8 cellular contexts compared by ENCODE assay signal in the genomic region with DNA sequence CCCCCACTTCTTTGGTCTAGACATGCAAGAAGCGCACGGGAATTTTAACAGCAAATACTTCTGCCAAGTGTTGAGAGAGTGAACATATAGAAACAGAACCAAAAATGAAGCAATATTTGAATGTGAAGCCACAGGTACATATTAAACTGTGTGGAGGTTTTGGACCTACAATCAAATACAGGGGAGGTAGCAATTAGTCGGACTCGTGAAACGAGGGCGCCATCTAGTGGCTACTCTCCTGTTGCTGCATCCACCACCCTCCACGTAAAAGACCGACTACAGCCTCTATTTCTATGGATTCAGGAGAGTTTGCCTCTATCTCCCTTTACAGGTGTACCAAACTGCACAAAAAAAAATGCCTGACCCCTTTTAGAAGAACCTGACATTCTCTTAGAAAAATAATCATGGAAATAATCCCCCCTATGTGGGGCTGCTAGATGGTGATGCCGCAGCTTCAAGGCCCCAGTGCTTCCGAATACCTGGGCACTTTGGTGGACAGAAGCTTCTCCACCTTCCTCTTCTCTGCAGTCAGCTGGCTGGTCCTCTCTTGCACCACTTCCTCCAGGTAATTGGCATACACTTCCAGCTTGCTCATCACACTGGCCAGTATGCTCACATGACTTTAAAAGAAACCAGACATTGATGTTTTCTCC. TPM values are rescaled to one million over a fixed set of nuclear protein-coding genes. Genes with fewer than 3 reads are reported as not detected.
A peak's percentile ranks its signal among the peaks of the same experiment; 100 is the strongest.
DNase-seq lines count a peak whose midpoint lies in the region; FAIRE-seq and TF ChIP-seq lines count a peak whose summit lies in the region.

No MANE protein-coding gene starts in this region.

- FAIRE-seq in GM19239 (lab: Jason Lieb, UNC) = peak; percentile 69

- no peaks in the 10 kb centered on the region for H3K9me3 Mint-ChIP-seq in neural progenitor cell

- H3K4me3 Mint-ChIP-seq in neural progenitor cell = no peak overlapping the region

- BruUV-seq in OCI-LY7 (replicated peaks; lab: Mats Ljungman, UMichigan) = no TSS peak

- TF ChIP-seq POLR2A in stomach (IDR thresholded peaks at IDR 0.05) = no peak

- H2AFZ ChIP-seq in OCI-LY7 (ENCODE audit: low read length) (no peak overlapping the region), neural progenitor cell (replicated peaks) (no peak overlapping the region)

- no peaks in the 10 kb centered on the region for H3K79me2 ChIP-seq in OCI-LY7 (ENCODE audit: insufficient read depth, low read depth, low read length)
- no peaks in the 10 kb centered on the region for H3K79me2 ChIP-seq in neural progenitor cell (ENCODE audit: low read depth)

- H3K4me2 ChIP-seq in OCI-LY7 (ENCODE audit: low read length) = no peak overlapping the region
- no peak overlapping the region for H3K4me2 ChIP-seq in neural progenitor cell

- H3K4me1 ChIP-seq in OCI-LY7 (ENCODE audit: insufficient read depth, low read length, poor library complexity, severe bottlenecking) = no peaks in the 10 kb centered on the region
- H3K4me1 ChIP-seq in neural progenitor cell = no peaks in the 10 kb centered on the region
- H3K4me1 ChIP-seq in stomach = peaks cover 0 to 6% (median 0%) of the 10 kb centered on the region in 4 donors

- peaks cover 2% of the 10 kb centered on the region for H3K27me3 Mint-ChIP-seq in neural progenitor cell (ENCODE audit: insufficient read depth, low read depth)

- H3K27ac ChIP-seq in C4-2B (no peak overlapping the region), OCI-LY7 (ENCODE audit: low read depth, low read length, poor library complexity, severe bottlenecking) (no peak overlapping the region), neural progenitor cell (no peak overlapping the region), stomach (no peak overlapping the region)

- H3K4me3 ChIP-seq in OCI-LY7 (ENCODE audit: low read depth, low read length, poor library complexity, severe bottlenecking) (no peak overlapping the region), fibroblast of pulmonary artery (replicated peaks; ENCODE audit: low read depth, low read length) (no peak overlapping the region), neural progenitor cell (no peak overlapping the region), stomach (no peak overlapping the region)

- TF ChIP-seq CTCF in C4-2B (conservative IDR thresholded peaks at IDR 0.05) (peak; percentile 96), OCI-LY7 (conservative IDR thresholded peaks at IDR 0.05; ENCODE audit: low read length) (peak; percentile 97), fibroblast of pulmonary artery (IDR thresholded peaks at IDR 0.05; ENCODE audit: low read length, missing control alignments) (peak; percentile 95), neural progenitor cell (IDR thresholded peaks at IDR 0.05) (peak; percentile 95), stomach (IDR thresholded peaks at IDR 0.05) (peak in 5 of 7 experiments; percentile 43 to 90 (median 83))

- no peaks in the 10 kb centered on the region for H3K36me3 Mint-ChIP-seq in neural progenitor cell

- POLR2A ChIA-PET in OCI-LY7 (lab: Charles Lee) = no interaction called here

- no peaks in the 10 kb centered on the region for H3K27me3 ChIP-seq in neural progenitor cell
- peaks cover 0 to 7% (median 0%) of the 10 kb centered on the region in 3 donors for H3K27me3 ChIP-seq in stomach

- 24 to 29% (median 25%) methylated on average over 10 of the region's 10 CpGs for WGBS in stomach, 5 donors

- H3K9me3 ChIP-seq in OCI-LY7 (ENCODE audit: low read length) (no peaks in the 10 kb centered on the region), neural progenitor cell (ENCODE audit: low read depth) (no peaks in the 10 kb centered on the region), stomach (no peaks in the 10 kb centered on the region)

- no peak overlapping the region for H3K9ac ChIP-seq in neural progenitor cell

- DNase-seq in GM19239 (ENCODE audit: insufficient read length, low spot score) = peak; percentile 51
- peak; percentile 78 for DNase-seq in HK-2 (ENCODE audit: unreplicated experiment)
- DNase-seq in OCI-LY7 (ENCODE audit: low spot score) = peak; percentile 73
- DNase-seq in activated T-cell treated with anti-CD3 and anti-CD28 coated beads, Interleukin-2, amount 50 U/mL, for 48 hours = peak; percentile 73 to 81
- peak; percentile 83 for DNase-seq in fibroblast of pulmonary artery (ENCODE audit: low read depth)
- DNase-seq in neural progenitor cell (ENCODE audit: low spot score) = peak; percentile 89
- peak; percentile 89 for DNase-seq in stomach

- no peaks in the 10 kb centered on the region for H3F3A ChIP-seq in neural progenitor cell (ENCODE audit: low read depth)

- H4K20me1 ChIP-seq in OCI-LY7 (ENCODE audit: insufficient read depth, low read length) (no peaks in the 10 kb centered on the region), neural progenitor cell (ENCODE audit: low read depth) (no peaks in the 10 kb centered on the region)

- CTCF ChIA-PET in OCI-LY7 (lab: Charles Lee; ENCODE audit: unreplicated experiment) = no interaction called here

- TF ChIP-seq EP300 in stomach (IDR thresholded peaks at IDR 0.05) = no peak

- no peak overlapping the region for H3K27ac Mint-ChIP-seq in neural progenitor cell

- H3K36me3 ChIP-seq in OCI-LY7 (ENCODE audit: insufficient read depth, low read length) = no peaks in the 10 kb centered on the region
- H3K36me3 ChIP-seq in neural progenitor cell = no peaks in the 10 kb centered on the region
- H3K36me3 ChIP-seq in stomach = no peaks in the 10 kb centered on the region

- no peaks in the 10 kb centered on the region for H3K9me2 ChIP-seq in OCI-LY7 (ENCODE audit: insufficient read depth, low read length)

- no peaks in the 10 kb centered on the region for H3K4me1 Mint-ChIP-seq in neural progenitor cell

- intact Hi-C loops in OCI-LY7 (cut with micrococcal nuclease; ENCODE audit: unreplicated experiment) = loop anchor here (1.0 to 2.0 kb wide), 4 partner anchors 120 to 200 kb away; no protein-coding TSS in a partner anchor
- intact Hi-C loops in stomach (cut with DNase I; ENCODE audit: low total_unique reads) = loop anchor here (10.0 kb wide), 1 partner anchor 120 kb away; no protein-coding TSS in a partner anchor

RNA-seq across cellular contexts. Expression of a gene that starts 31.7 kb away (rescaled TPM):
- total RNA-seq in OCI-LY7 (2014; rRNA removed; shearing (Covaris generic)) = not detected in 2 replicates
- total RNA-seq in OCI-LY7 (2022) (not detected in 2 replicates), neural progenitor cell (ENCODE audit: low replicate concordance) (not detected in 2 replicates), stomach (not detected)
- not detected for polyA plus RNA-seq in stomach

RNA-seq across cellular contexts. Expression of a gene that starts 59.0 kb away (rescaled TPM):
- total RNA-seq in OCI-LY7 (2014; rRNA removed; shearing (Covaris generic)) = 25.4 and 34.4 TPM in 2 replicates
- 23.0 and 25.3 TPM in 2 replicates for total RNA-seq in OCI-LY7 (2022)
- total RNA-seq in neural progenitor cell (ENCODE audit: low replicate concordance) = not detected in 2 replicates
- 100 to 1,000 TPM in 1 of 5 donors, 10 to 100 TPM in 4; 14.3 to 144 (median 44.0) TPM for total RNA-seq in stomach
- 10 to 100 TPM in 1 of 3 donors, 1 to 10 TPM in 2; 4.9 to 16.9 (median 7.5) TPM for polyA plus RNA-seq in stomach

Comparison
In these comparisons a context has a peak if more than half of its experiments do, and no peak if none do; other contexts are left out.
1. RNA of a gene that starts 59.0 kb away (total RNA-seq): 14.3 to 144 TPM in stomach and 23.0 to 34.4 TPM in OCI-LY7; not detected in neural progenitor cell; every median in the first group is over 10 times any median in the second.
2. Peak in every context shown above with its lines, with median percentiles within 50 percentile points of each other: CTCF ChIP-seq and DNase-seq.